31 cellular contexts compared by ENCODE assay signal in the genomic region with DNA sequence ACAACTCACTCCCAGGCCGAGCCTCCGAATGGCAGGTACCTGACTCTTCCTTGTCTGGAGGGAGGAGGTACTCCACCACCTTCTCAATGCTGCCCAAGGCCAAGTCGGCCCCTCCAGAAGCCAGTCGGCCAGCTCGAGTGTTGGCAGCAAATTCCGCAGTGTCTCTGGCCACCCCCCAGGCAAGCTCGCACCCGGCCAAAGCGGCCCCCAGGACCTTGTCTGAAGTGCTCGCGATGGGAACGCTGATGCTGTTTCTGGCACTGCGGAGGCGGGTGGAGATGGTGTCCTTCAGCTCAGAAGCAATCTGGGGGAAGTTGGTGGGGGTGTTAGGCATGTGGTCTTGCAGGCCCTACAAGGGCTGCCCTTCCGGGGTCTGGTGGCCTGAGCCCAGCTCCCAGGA. TPM values are rescaled to one million over a fixed set of nuclear protein-coding genes. Genes with fewer than 3 reads are reported as not detected.
"Had no signal": no experiment of that assay in that cellular context is flagged by ENCODE, and none has a peak within 500 bp of the region (broad histone marks: within the 10 kb centered on the region; RNA-seq: fewer than 3 reads in every experiment).

No MANE protein-coding gene starts in this region.

- FAIRE-seq: endometrium, endothelial cell of umbilical vein, frontal cortex had no signal

- H3K27me3 ChIP-seq: ascending aorta, breast epithelium, cardiac muscle cell had no signal

- H3K27ac ChIP-seq: breast epithelium, cardiac muscle cell, epithelial cell of prostate, VCaP had no signal

- ATAC-seq: activated CD8-positive, alpha-beta T cell treated with anti-CD3 and anti-CD28 coated beads for 36 hours; activated naive CD8-positive, alpha-beta T cell treated with anti-CD3 and anti-CD28 coated beads, Interleukin-2, amount 50 U/mL, for 24 hours; activated T-cell treated with anti-CD3 and anti-CD28 coated beads, Interleukin-2, amount 50 U/mL, for 4 hours; activated T-helper 17 cell treated with anti-CD3 and anti-CD28 coated beads, Interleukin-2, amount 50 U/mL, for 72 hours; esophagus mucosa; T-cell; WTC11 had no signal

- H3K36me3 ChIP-seq: ascending aorta, breast epithelium, cardiac muscle cell had no signal

- H3K9me3 ChIP-seq: ascending aorta, breast epithelium had no signal

- H3K4me1 ChIP-seq: breast epithelium had no signal

- DNase-seq: activated CD4-positive, alpha-beta T cell treated with anti-CD3 and anti-CD28 coated beads for 1 hour; activated CD4-positive, alpha-beta T cell treated with anti-CD3 and anti-CD28 coated beads for 4 hours; activated CD4-positive, alpha-beta T cell treated with anti-CD3 and anti-CD28 coated beads, Interleukin-2, amount 10 ng/mL, durations not matched to agents 7 days and 5 days; activated CD4-positive, alpha-beta T cell treated with anti-CD3 and anti-CD28 coated beads, Interleukin-2, amount 50 U/mL, for 4 hours; activated CD8-positive, alpha-beta memory T cell treated with anti-CD3 and anti-CD28 coated beads for 24 hours; activated CD8-positive, alpha-beta T cell treated with anti-CD3 and anti-CD28 coated beads for 36 hours; activated effector memory CD4-positive, alpha-beta T cell treated with Interleukin-2 at 50 U/mL for 16 hours; activated gamma-delta T cell treated with Interleukin-2 at 50 U/mL for 16 hours; activated naive CD4-positive, alpha-beta T cell treated with anti-CD3 and anti-CD28 coated beads for 36 hours; activated naive CD8-positive, alpha-beta T cell treated with anti-CD3 and anti-CD28 coated beads for 36 hours; activated naive CD8-positive, alpha-beta T cell treated with anti-CD3 and anti-CD28 coated beads, Interleukin-2, amount 50 U/mL, for 24 hours; activated T-cell treated with anti-CD3 and anti-CD28 coated beads, Interleukin-2, amount 50 U/mL, for 4 hours; effector CD8-positive, alpha-beta T cell; foreskin fibroblast; head of caudate nucleus; SW 1271; T-cell; T1000 had no signal

- H3K4me3 ChIP-seq: ascending aorta, breast epithelium, cardiac muscle cell had no signal

RNA-seq across cellular contexts. Expression of gene PLIN1, which starts 9.2 kb away (rescaled TPM):
- total RNA-seq: dermis microvascular lymphatic vessel endothelial cell; endothelial cell of umbilical vein; T-helper 2 cell treated with Interferon-gamma antibody and Interleukin-4, amounts not matched to agents 100 ng/mL and 5 ng/mL, for 36 hours had no signal

RNA-seq across cellular contexts. Expression of gene WDR93, which starts 20.7 kb away (rescaled TPM):
- total RNA-seq: activated CD4-positive, alpha-beta T cell treated with anti-CD3 and anti-CD28 coated beads, Interleukin-2, amount 10 ng/mL, durations not matched to agents 7 days and 5 days; activated CD8-positive, alpha-beta T cell treated with anti-CD3 and anti-CD28 coated beads for 36 hours; activated naive CD4-positive, alpha-beta T cell treated with anti-CD3 and anti-CD28 coated beads for 36 hours; activated naive CD8-positive, alpha-beta T cell treated with anti-CD3 and anti-CD28 coated beads for 36 hours; activated T-cell treated with anti-CD3 and anti-CD28 coated beads, Interleukin-2, amount 50 U/mL, for 4 hours; ascending aorta; dermis microvascular lymphatic vessel endothelial cell; endothelial cell of umbilical vein; esophagus mucosa; T-helper 2 cell treated with Interferon-gamma antibody and Interleukin-4, amounts not matched to agents 100 ng/mL and 5 ng/mL, for 36 hours; WTC11 had no signal
